ENCODE assay signal across 29 cellular contexts in genomic region chr1:210556475-210556874, GRCh38.
"Had no signal": no experiment of that assay in that cellular context is flagged by ENCODE, and none has a peak within 500 bp of the region (broad histone marks: within the 10 kb centered on the region; RNA-seq: fewer than 3 reads in every experiment).

No MANE protein-coding gene starts in this region.

- H3K9me3 Mint-ChIP-seq: dendritic cell treated with granulocyte-macrophage colony-stimulating factor and Interleukin-4, amounts not matched to agents 40 ng/mL and 50 ng/mL, for 4 days; effector memory CD8-positive, alpha-beta T cell; endodermal cell had no signal

- H3K9me3 ChIP-seq: colonic mucosa, esophagus muscularis mucosa, esophagus squamous epithelium, gastrocnemius medialis, gastroesophageal sphincter, heart left ventricle, heart right ventricle had no signal

- DNase-seq: colonic mucosa; cortex of kidney; dermis blood vessel endothelial cell; dorsolateral prefrontal cortex; effector CD4-positive, alpha-beta T cell; effector CD8-positive, alpha-beta T cell; effector memory CD4-positive, alpha-beta T cell; effector memory CD8-positive, alpha-beta T cell; endodermal cell; erythroblast; esophagus squamous epithelium; foreskin fibroblast; foreskin keratinocyte; foreskin melanocyte; gastrocnemius medialis; glutamatergic neuron; head of caudate nucleus; heart left ventricle; heart right ventricle had no signal

- H3K4me3 Mint-ChIP-seq: dendritic cell treated with granulocyte-macrophage colony-stimulating factor and Interleukin-4, amounts not matched to agents 40 ng/mL and 50 ng/mL, for 4 days; effector memory CD8-positive, alpha-beta T cell; endodermal cell had no signal

- H3K36me3 ChIP-seq: colonic mucosa, esophagus muscularis mucosa, esophagus squamous epithelium, gastrocnemius medialis, gastroesophageal sphincter, heart left ventricle, heart right ventricle had no signal

- H3K4me3 ChIP-seq: colonic mucosa, coronary artery, dorsolateral prefrontal cortex, esophagus muscularis mucosa, esophagus squamous epithelium, gastrocnemius medialis, gastroesophageal sphincter, heart left ventricle, heart right ventricle had no signal

- H3K27me3 ChIP-seq: colonic mucosa, dorsolateral prefrontal cortex, esophagus muscularis mucosa, esophagus squamous epithelium, gastrocnemius medialis, gastroesophageal sphincter, heart left ventricle, heart right ventricle had no signal

- FAIRE-seq: colon, endometrium, endothelial cell of umbilical vein, frontal cortex had no signal

- H3K27ac ChIP-seq: colonic mucosa, coronary artery, dorsolateral prefrontal cortex, epithelial cell of prostate, esophagus muscularis mucosa, esophagus squamous epithelium, foreskin keratinocyte, gastrocnemius medialis, gastroesophageal sphincter, heart left ventricle, heart right ventricle had no signal

- ATAC-seq: effector memory CD8-positive, alpha-beta T cell; esophagus mucosa; foreskin keratinocyte; gastrocnemius medialis; gastroesophageal sphincter; heart left ventricle; heart right ventricle had no signal

- H3K27me3 Mint-ChIP-seq: dendritic cell treated with granulocyte-macrophage colony-stimulating factor and Interleukin-4, amounts not matched to agents 40 ng/mL and 50 ng/mL, for 4 days; effector memory CD8-positive, alpha-beta T cell had no signal

- H3K27ac Mint-ChIP-seq: dendritic cell treated with granulocyte-macrophage colony-stimulating factor and Interleukin-4, amounts not matched to agents 40 ng/mL and 50 ng/mL, for 4 days; effector memory CD8-positive, alpha-beta T cell; endodermal cell had no signal

- H3K4me1 ChIP-seq: colonic mucosa, esophagus squamous epithelium, foreskin keratinocyte, gastrocnemius medialis, gastroesophageal sphincter had no signal
